ENCODE assay signal across 13 cellular contexts in genomic region chr9:72954431-72955420, GRCh38. TPM values are rescaled to one million over a fixed set of nuclear protein-coding genes. Genes with fewer than 3 reads are reported as not detected.
DNase-seq lines count a peak whose midpoint lies in the region; ATAC-seq and TF ChIP-seq lines count a peak whose summit lies in the region.
"Had no signal": no experiment of that assay in that cellular context is flagged by ENCODE, and none has a peak within 500 bp of the region (broad histone marks: within the 10 kb centered on the region; RNA-seq: fewer than 3 reads in every experiment).

No MANE protein-coding gene starts in this region.

- H3K27me3 Mint-ChIP-seq in activated CD8-positive, alpha-beta memory T cell treated with anti-CD3 and anti-CD28 coated beads, Interleukin-2, amount 10 ng/mL, durations not matched to agents 7 days and 5 days: peaks cover 30% of the 10 kb centered on the region
- peaks cover 11% of the 10 kb centered on the region for H3K27me3 Mint-ChIP-seq in activated naive CD8-positive, alpha-beta T cell treated with anti-CD3 and anti-CD28 coated beads, Interleukin-2, amount 50 U/mL, for 24 hours

- in situ Hi-C loops in GM23248 (cut with MboI): no loop called here

- H3K36me3 ChIP-seq in GM23248 (ENCODE audit: low read depth) (no peaks in the 10 kb centered on the region), SK-N-MC (ENCODE audit: insufficient read depth, low read length) (no peaks in the 10 kb centered on the region), left ventricle myocardium inferior (no peaks in the 10 kb centered on the region), subcutaneous abdominal adipose tissue (ENCODE audit: control insufficient read depth in 5 of 5, insufficient read depth in 5 of 5, low read length in 5 of 5) (no peaks in the 10 kb centered on the region)

- H3F3A ChIP-seq in GM23248 (ENCODE audit: insufficient read depth): no peaks in the 10 kb centered on the region

- no peaks in the 10 kb centered on the region for H4K20me1 ChIP-seq in GM23248 (ENCODE audit: insufficient read depth)

- WGBS in GM23248 (ENCODE audit: low coverage in 1 of 2, low lambda C conversion rate in 2 of 2, missing lambda C conversion rate in 2 of 2), 2 experiments: 28 to 29% methylated on average over 6 of the region's 6 CpGs

- H3K27me3 ChIP-seq in GM23248 (replicated peaks; ENCODE audit: insufficient read depth) (peaks cover 4% of the 10 kb centered on the region; the same call in 1 of the 2 replicates), left ventricle myocardium inferior (ENCODE audit: low read depth) (no peaks in the 10 kb centered on the region), subcutaneous abdominal adipose tissue (ENCODE audit: control insufficient read depth in 5 of 5, insufficient read depth in 4 of 5, low read length in 5 of 5) (no peaks in the 10 kb centered on the region)

- H3K9ac ChIP-seq in GM23248 (no peak overlapping the region), SK-N-MC (ENCODE audit: insufficient read length) (no peak overlapping the region), subcutaneous abdominal adipose tissue (ENCODE audit: low read length in 5 of 5) (peak overlapping the region in 1 of 5 donors; percentile 22)
- H3K9ac ChIP-seq: parathyroid adenoma had no signal

- H3K4me3 Mint-ChIP-seq in activated CD8-positive, alpha-beta memory T cell treated with anti-CD3 and anti-CD28 coated beads, Interleukin-2, amount 10 ng/mL, durations not matched to agents 7 days and 5 days: no peak overlapping the region
- H3K4me3 Mint-ChIP-seq in activated naive CD8-positive, alpha-beta T cell treated with anti-CD3 and anti-CD28 coated beads, Interleukin-2, amount 50 U/mL, for 24 hours: no peak overlapping the region

- H3K4me3 ChIP-seq in GM23248 (no peak overlapping the region), SK-N-MC (no peak overlapping the region), left ventricle myocardium inferior (no peak overlapping the region), subcutaneous abdominal adipose tissue (ENCODE audit: low read depth in 1 of 5, low read length in 5 of 5) (no peak overlapping the region)

- ATAC-seq in activated CD8-positive, alpha-beta memory T cell treated with anti-CD3 and anti-CD28 coated beads, Interleukin-2, amount 10 ng/mL, durations not matched to agents 7 days and 5 days: no peak
- no peak for ATAC-seq in activated naive CD8-positive, alpha-beta T cell treated with anti-CD3 and anti-CD28 coated beads, Interleukin-2, amount 50 U/mL, for 24 hours

- DNase-seq in GM23248 (peak; percentile 55), SK-N-MC (ENCODE audit: low read depth, low spot score) (no peak), left ventricle myocardium inferior (no peak), NCI-H2227 treated with DMSO at 0.1 percent for 48 hours (lab: John Stamatoyannopoulos, UW) (no peak)
- no peak for DNase-seq in activated CD8-positive, alpha-beta memory T cell treated with anti-CD3 and anti-CD28 coated beads, Interleukin-2, amount 10 ng/mL, durations not matched to agents 7 days and 5 days
- DNase-seq in stimulated activated CD4-positive, alpha-beta T cell treated with anti-CD3 and anti-CD28 coated beads, Interleukin-2, amount 100 ng/mL, for 48 hours: no peak
- DNase-seq in activated naive CD8-positive, alpha-beta T cell treated with anti-CD3 and anti-CD28 coated beads, Interleukin-2, amount 50 U/mL, for 24 hours: no peak
- DNase-seq: foreskin melanocyte, MV-4-11, OCI-M1, T-helper 9 cell had no signal

- H3K27ac ChIP-seq in GM23248 (no peak overlapping the region), SK-N-MC (peak overlapping the region; percentile 16; the same call in 1 of the 2 replicates), left ventricle myocardium inferior (replicated peaks) (peak overlapping the region; percentile 68), subcutaneous abdominal adipose tissue (ENCODE audit: low read depth, low read length) (peak overlapping the region; percentile 74)
- H3K27ac ChIP-seq: parathyroid adenoma had no signal

- H3K9me3 ChIP-seq in GM23248 (ENCODE audit: low read depth): no peaks in the 10 kb centered on the region
- H3K9me3 ChIP-seq in SK-N-MC (ENCODE audit: low read depth, low read length): no peaks in the 10 kb centered on the region
- H3K9me3 ChIP-seq in left ventricle myocardium inferior (replicated peaks): peaks cover 11% of the 10 kb centered on the region
- H3K9me3 ChIP-seq in subcutaneous abdominal adipose tissue (ENCODE audit: control insufficient read depth in 5 of 5, low read length in 5 of 5): peaks cover 0 to 10% (median 2%) of the 10 kb centered on the region in 5 donors

- H3K36me3 Mint-ChIP-seq in activated CD8-positive, alpha-beta memory T cell treated with anti-CD3 and anti-CD28 coated beads, Interleukin-2, amount 10 ng/mL, durations not matched to agents 7 days and 5 days: no peaks in the 10 kb centered on the region
- H3K36me3 Mint-ChIP-seq in activated naive CD8-positive, alpha-beta T cell treated with anti-CD3 and anti-CD28 coated beads, Interleukin-2, amount 50 U/mL, for 24 hours (ENCODE audit: low read depth): no peaks in the 10 kb centered on the region

- CTCF ChIA-PET in activated CD8-positive, alpha-beta memory T cell treated with anti-CD3 and anti-CD28 coated beads, Interleukin-2, amount 10 ng/mL, durations not matched to agents 7 days and 5 days (lab: Charles Lee): no interaction called here

- no peak for TF ChIP-seq CTCF in left ventricle myocardium inferior (IDR thresholded peaks at IDR 0.05; ENCODE audit: borderline replicate concordance)

- H3K79me2 ChIP-seq in GM23248 (ENCODE audit: insufficient read depth): no peaks in the 10 kb centered on the region
- H3K79me2 ChIP-seq: parathyroid adenoma had no signal

- H3K9me2 ChIP-seq in GM23248 (ENCODE audit: insufficient read depth): no peaks in the 10 kb centered on the region

- no peaks in the 10 kb centered on the region for H3K4me1 Mint-ChIP-seq in activated CD8-positive, alpha-beta memory T cell treated with anti-CD3 and anti-CD28 coated beads, Interleukin-2, amount 10 ng/mL, durations not matched to agents 7 days and 5 days
- peaks cover 12% of the 10 kb centered on the region for H3K4me1 Mint-ChIP-seq in activated naive CD8-positive, alpha-beta T cell treated with anti-CD3 and anti-CD28 coated beads, Interleukin-2, amount 50 U/mL, for 24 hours

- H3K27ac Mint-ChIP-seq in activated CD8-positive, alpha-beta memory T cell treated with anti-CD3 and anti-CD28 coated beads, Interleukin-2, amount 10 ng/mL, durations not matched to agents 7 days and 5 days: no peak overlapping the region
- H3K27ac Mint-ChIP-seq in activated naive CD8-positive, alpha-beta T cell treated with anti-CD3 and anti-CD28 coated beads, Interleukin-2, amount 50 U/mL, for 24 hours: no peak overlapping the region

- intact Hi-C loops in left ventricle myocardium inferior (cut with micrococcal nuclease): no loop called here

- H3K9me3 Mint-ChIP-seq in activated CD8-positive, alpha-beta memory T cell treated with anti-CD3 and anti-CD28 coated beads, Interleukin-2, amount 10 ng/mL, durations not matched to agents 7 days and 5 days (ENCODE audit: low read depth): no peaks in the 10 kb centered on the region
- H3K9me3 Mint-ChIP-seq in activated naive CD8-positive, alpha-beta T cell treated with anti-CD3 and anti-CD28 coated beads, Interleukin-2, amount 50 U/mL, for 24 hours: peaks cover 8% of the 10 kb centered on the region

- no peaks in the 10 kb centered on the region for H3K4me1 ChIP-seq in GM23248 (ENCODE audit: insufficient read depth)
- peaks cover 18% of the 10 kb centered on the region for H3K4me1 ChIP-seq in left ventricle myocardium inferior
- peaks cover 0 to 48% (median 36%) of the 10 kb centered on the region in 5 donors for H3K4me1 ChIP-seq in subcutaneous abdominal adipose tissue (ENCODE audit: control insufficient read depth in 5 of 5, insufficient read depth in 5 of 5, low read length in 5 of 5)
- H3K4me1 ChIP-seq: parathyroid adenoma had no signal

- H3K4me2 ChIP-seq in GM23248 (ENCODE audit: unreplicated experiment): no peak overlapping the region

- no peak overlapping the region for H2AFZ ChIP-seq in GM23248
- H2AFZ ChIP-seq: parathyroid adenoma had no signal

RNA-seq across cellular contexts. Expression of gene ALDH1A1, which starts 1.9 kb away (rescaled TPM):
- not detected in 2 replicates for total RNA-seq in GM23248 (2014; rRNA removed; shearing (Covaris generic))
- not detected in 2 replicates for polyA plus RNA-seq in GM23248 (2016; fragmentation: Nextera tagmentation; extraction: Ambion mirVana)
- 20.7 TPM for total RNA-seq in left ventricle myocardium inferior
- not detected for total RNA-seq in activated CD8-positive, alpha-beta memory T cell treated with anti-CD3 and anti-CD28 coated beads, Interleukin-2, amount 10 ng/mL, durations not matched to agents 7 days and 5 days

Comparison
In these comparisons a context has a peak if more than half of its experiments do, and no peak if none do; other contexts are left out.
1. RNA of gene ALDH1A1, which starts 1.9 kb away (total RNA-seq): 20.7 TPM in left ventricle myocardium inferior (single experiment); not detected in GM23248 and not detected in activated CD8-positive, alpha-beta memory T cell treated with anti-CD3 and anti-CD28 coated beads, Interleukin-2, amount 10 ng/mL, durations not matched to agents 7 days and 5 days; every median in the first group is over 10 times any median in the second.